ENCODE assay signal across 15 cellular contexts in genomic region chr11:95507794-95508193, GRCh38.
DNase-seq lines count a peak whose midpoint lies in the region; TF ChIP-seq lines count a peak whose summit lies in the region.
"Had no signal": no experiment of that assay in that cellular context is flagged by ENCODE, and none has a peak within 500 bp of the region (broad histone marks: within the 10 kb centered on the region; RNA-seq: fewer than 3 reads in every experiment).

No MANE protein-coding gene starts in this region.

- H3K79me2 ChIP-seq in osteoblast (ENCODE audit: insufficient read depth, low read length) = no peaks in the 10 kb centered on the region

- DNase-seq in NCI-H82 (lab: John Stamatoyannopoulos, UW) (peak; percentile 33), NCI-H82 treated with DMSO at 0.1 percent for 48 hours (lab: John Stamatoyannopoulos, UW; ENCODE audit: unreplicated experiment) (no peak), dermis blood vessel endothelial cell (peak; percentile 2), osteoblast (ENCODE audit: insufficient read length, low spot score, missing footprints) (no peak), GDM1 (lab: John Stamatoyannopoulos, UW) (no peak), NCI-H2107 (lab: John Stamatoyannopoulos, UW) (no peak)
- DNase-seq in stimulated activated CD4-positive, alpha-beta T cell treated with anti-CD3 and anti-CD28 coated beads, Interleukin-2, amount 100 ng/mL, for 24 hours = no peak
- DNase-seq: 8988T; activated CD4-positive, alpha-beta T cell treated with anti-CD3 and anti-CD28 coated beads, Interleukin-2, amount 50 U/mL, for 1 hour; activated T-cell treated with anti-CD3 and anti-CD28 coated beads, Interleukin-2, amount 50 U/mL, for 24 hours; DND-41; NCI-H1694; ovary; stimulated activated CD4-positive, alpha-beta T cell treated with anti-CD3 and anti-CD28 coated beads, Interleukin-4, amount 100 ng/mL, for 4 hours had no signal

- H3K9me3 ChIP-seq in HUES48 (ENCODE audit: control insufficient read depth, insufficient read depth, low read length) (no peaks in the 10 kb centered on the region), osteoblast (ENCODE audit: low read depth, low read length) (no peaks in the 10 kb centered on the region)
- H3K9me3 ChIP-seq: ovary had no signal

- no peaks in the 10 kb centered on the region for H4K20me1 ChIP-seq in osteoblast (ENCODE audit: insufficient read depth, low read length)

- H3K27ac ChIP-seq in HUES48 (ENCODE audit: low read depth, low read length) (peak overlapping the region; percentile 7), osteoblast (ENCODE audit: low read depth, low read length) (peak overlapping the region; percentile 9)
- H3K27ac ChIP-seq: ovary had no signal

- H3K27me3 ChIP-seq in HUES48 (ENCODE audit: control insufficient read depth, insufficient read depth, low read length) = no peaks in the 10 kb centered on the region
- no peaks in the 10 kb centered on the region for H3K27me3 ChIP-seq in osteoblast (ENCODE audit: insufficient read depth, low read length)
- H3K27me3 ChIP-seq: ovary had no signal

- H3K4me1 ChIP-seq in HUES48 (ENCODE audit: control insufficient read depth, insufficient read depth, low read length) = no peaks in the 10 kb centered on the region
- H3K4me1 ChIP-seq in osteoblast (ENCODE audit: insufficient read depth, low read length) = peaks cover 38% of the 10 kb centered on the region

- TF ChIP-seq CTCF in osteoblast (IDR thresholded peaks at IDR 0.05; ENCODE audit: extremely low read depth, low read depth, low read length) = peak; percentile 17

- H3K4me3 ChIP-seq in HUES48 (ENCODE audit: low read depth, low read length) = no peak overlapping the region
- no peak overlapping the region for H3K4me3 ChIP-seq in osteoblast (ENCODE audit: insufficient read depth, low read length)
- H3K4me3 ChIP-seq: ovary had no signal

- no peak overlapping the region for H2AFZ ChIP-seq in osteoblast (ENCODE audit: low read length)

- peak overlapping the region; percentile 49 for H3K4me2 ChIP-seq in osteoblast (ENCODE audit: insufficient read depth, low read length)

- H3K36me3 ChIP-seq in HUES48 (ENCODE audit: control insufficient read depth, insufficient read depth, low read length) (no peaks in the 10 kb centered on the region), osteoblast (ENCODE audit: insufficient read depth, low read length) (no peaks in the 10 kb centered on the region)
- H3K36me3 ChIP-seq: ovary had no signal

- no peak overlapping the region for H3K9ac ChIP-seq in HUES48 (ENCODE audit: low read depth, low read length)

Comparison
In these comparisons a context has a peak if more than half of its experiments do, and no peak if none do; other contexts are left out.
1. DNase-seq: peak in NCI-H82 (single experiment) and dermis blood vessel endothelial cell (single experiment); none in NCI-H82 treated with DMSO at 0.1 percent for 48 hours (single experiment), osteoblast (single experiment), GDM1 (single experiment), NCI-H2107 (single experiment) and stimulated activated CD4-positive, alpha-beta T cell treated with anti-CD3 and anti-CD28 coated beads, Interleukin-2, amount 100 ng/mL, for 24 hours (0 of 2).